8 cellular contexts compared by ENCODE assay signal in the genomic region with DNA sequence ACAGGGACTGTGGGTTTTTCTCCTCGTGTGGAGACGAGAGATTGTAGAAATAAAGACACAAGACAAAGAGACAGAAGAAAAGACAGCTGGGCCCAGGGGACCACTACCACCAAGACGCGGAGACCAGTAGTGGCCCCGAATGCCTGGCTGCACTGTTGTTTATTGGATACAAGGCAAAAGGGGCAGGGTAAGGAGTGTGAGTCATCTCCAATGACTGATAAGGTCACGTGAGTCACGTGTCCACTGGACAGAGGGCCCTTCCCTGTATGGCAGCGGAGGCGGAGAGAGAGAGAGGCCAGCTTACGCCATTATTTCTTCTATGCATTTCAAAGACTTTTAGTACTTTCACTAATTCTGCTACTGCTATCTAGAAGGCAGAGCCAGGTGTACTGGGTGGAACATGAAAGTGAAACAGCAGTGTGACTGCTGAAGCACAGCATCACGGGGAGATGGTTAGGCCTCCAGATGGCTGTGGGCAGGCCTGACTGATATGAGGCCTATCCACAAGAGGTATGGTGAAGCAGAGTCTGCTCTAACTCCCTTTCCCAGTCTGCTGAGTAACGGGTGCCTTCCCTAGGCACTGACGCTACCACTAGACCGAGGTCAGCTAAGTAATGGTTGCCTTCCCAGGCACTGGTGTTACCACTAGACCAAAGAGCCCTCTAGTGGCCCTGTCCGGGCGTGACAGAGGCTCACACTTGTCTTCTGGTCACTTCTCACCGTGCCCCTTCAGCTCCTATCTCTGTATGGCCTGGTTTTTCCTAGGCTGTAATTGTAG. TPM values are rescaled to one million over a fixed set of nuclear protein-coding genes. Genes with fewer than 3 reads are reported as not detected.
DNase-seq lines count a peak whose midpoint lies in the region; ATAC-seq, FAIRE-seq and TF ChIP-seq lines count a peak whose summit lies in the region.
"Not testable (repeated sequence)": the region's sequence is repeated elsewhere in the genome, so short reads cannot be mapped to it uniquely, and the experiment has no call there.

No MANE protein-coding gene starts in this region.

- CTCF ChIA-PET in activated B cell treated with CpG ODN at 0.5 μM for 24 hours (lab: Charles Lee), result interaction anchor here (0.6 to 5.3 kb wide), 8 partner anchors 12 to 173 kb away, joined by 3 to 48 read pairs (median 4); no protein-coding TSS in a partner anchor
- CTCF ChIA-PET in MCF 10A (lab: Yijun Ruan, JAX), result interaction anchor here (0.6 to 5.3 kb wide), 10 partner anchors 10 to 478 kb away, joined by 3 to 30 read pairs (median 4); no protein-coding TSS in a partner anchor

- TF ChIP-seq CTCF in CD14-positive monocyte (IDR thresholded peaks at IDR 0.05) (peak; percentile 61), MCF 10A (IDR thresholded peaks at IDR 0.05; ENCODE audit: unreplicated experiment) (peak; percentile 55), kidney (IDR thresholded peaks at IDR 0.05; ENCODE audit: borderline replicate concordance, extremely low read depth, insufficient read depth) (peak; percentile 38)
- not testable (repeated sequence) for TF ChIP-seq CTCF in activated B cell treated with CpG ODN at 0.5 μM for 24 hours (IDR thresholded peaks at IDR 0.05)

- not testable (repeated sequence) for H3K4me3 ChIP-seq in kidney (ENCODE audit: low read length in 2 of 2)

- not testable (repeated sequence) for H3K4me1 ChIP-seq in kidney (ENCODE audit: control insufficient read depth in 1 of 2, insufficient read depth in 1 of 2, low read depth in 1 of 2, low read length in 2 of 2)

- not testable (repeated sequence) for H3K9me3 ChIP-seq in kidney (ENCODE audit: control insufficient read depth in 1 of 2, low read length in 2 of 2)

- H3K4me1 Mint-ChIP-seq in CD14-positive monocyte (peaks cover 56% of the 10 kb centered on the region), activated B cell treated with CpG ODN at 0.5 μM for 24 hours (peaks cover 72% of the 10 kb centered on the region), MCF 10A (ENCODE audit: insufficient read depth, unreplicated experiment) (peaks cover 18% of the 10 kb centered on the region)

- not testable (repeated sequence) for BruUV-seq in MCF 10A (replicated peaks; lab: Mats Ljungman, UMichigan)

- H3K36me3 Mint-ChIP-seq in CD14-positive monocyte, result peaks cover 68 to 89% of the 10 kb centered on the region in 2 donors
- peaks cover 67% of the 10 kb centered on the region for H3K36me3 Mint-ChIP-seq in activated B cell treated with CpG ODN at 0.5 μM for 24 hours (ENCODE audit: low read depth)
- H3K36me3 Mint-ChIP-seq in MCF 10A (ENCODE audit: insufficient read depth, unreplicated experiment), result not testable (repeated sequence)

- not testable (repeated sequence) for H3K9ac ChIP-seq in kidney (ENCODE audit: low read length in 2 of 2)

- DNase-seq in CD14-positive monocyte (ENCODE audit: low spot score) (peak; percentile 65), GM19239 (ENCODE audit: insufficient read length, low spot score) (peak; percentile 45), NCI-H226 (peak; percentile 79), activated B cell treated with CpG ODN at 0.5 μM for 24 hours (peak; percentile 62), MCF 10A (ENCODE audit: unreplicated experiment) (peak; percentile 66), kidney (peak; percentile 81)
- DNase-seq in stimulated activated CD4-positive, alpha-beta T cell treated with anti-CD3 and anti-CD28 coated beads, Interleukin-15, amount 100 ng/mL, for 24 hours, result peak; percentile 89

- intact Hi-C loops in CD14-positive monocyte (cut with micrococcal nuclease) (loop anchor here in 1 of 2 donors (10.0 kb wide), 1 partner anchor 326 kb away; the partner anchor contains the start of gene RPS6KA2), activated B cell treated with CpG ODN at 0.5 μM for 24 hours (cut with micrococcal nuclease) (loop anchor here (1.0 to 5.0 kb wide), 19 partner anchors 8 to 608 kb away; partner anchors contain the start of genes CEP43, RPS6KA2 and SFT2D1), MCF 10A (cut with micrococcal nuclease) (loop anchor here (1.0 kb wide), 1 partner anchor 165 kb away; no protein-coding TSS in a partner anchor)
- intact Hi-C loops in kidney (cut with DNase I), result not testable (repeated sequence)

- POLR2A ChIA-PET in activated B cell treated with CpG ODN at 0.5 μM for 24 hours (lab: Charles Lee), result interaction anchor here (0.6 to 3.7 kb wide), 14 partner anchors 9 to 324 kb away, joined by 3 to 29 read pairs (median 5); partner anchors contain the start of genes CCR6, CEP43 and RPS6KA2
- POLR2A ChIA-PET in MCF 10A (lab: Yijun Ruan, JAX), result not testable (repeated sequence)

- H3K27ac ChIP-seq in kidney (ENCODE audit: low read depth in 2 of 2, low read length in 2 of 2), result not testable (repeated sequence)

- H3K36me3 ChIP-seq in kidney (ENCODE audit: control insufficient read depth in 1 of 2, insufficient read depth in 2 of 2, low read length in 2 of 2), result not testable (repeated sequence)

- H3K9me3 Mint-ChIP-seq in CD14-positive monocyte; activated B cell treated with CpG ODN at 0.5 μM for 24 hours; MCF 10A (ENCODE audit: unreplicated experiment): not testable (repeated sequence)

- ATAC-seq in HG03135 (IDR thresholded peaks at IDR 0.05; ENCODE audit: unreplicated experiment) (peak; percentile 89), activated B cell treated with CpG ODN at 0.5 μM for 24 hours (ENCODE audit: low read depth) (peak; percentile 85)

- peak overlapping the region; percentile 88 to 95 (median 91) for H3K27ac Mint-ChIP-seq in CD14-positive monocyte
- peak overlapping the region; percentile 95 for H3K27ac Mint-ChIP-seq in activated B cell treated with CpG ODN at 0.5 μM for 24 hours
- H3K27ac Mint-ChIP-seq in MCF 10A (ENCODE audit: low read depth, unreplicated experiment), result not testable (repeated sequence)

- peak; percentile 99 for FAIRE-seq in GM19239 (lab: Jason Lieb, UNC)
- not testable (repeated sequence) for FAIRE-seq in kidney (lab: Jason Lieb, UNC)

- H3K27me3 Mint-ChIP-seq in CD14-positive monocyte (ENCODE audit: low read depth in 3 of 3); activated B cell treated with CpG ODN at 0.5 μM for 24 hours; MCF 10A (ENCODE audit: insufficient read depth, unreplicated experiment): not testable (repeated sequence)

- peak overlapping the region; percentile 49 to 57 for H3K4me3 Mint-ChIP-seq in CD14-positive monocyte
- H3K4me3 Mint-ChIP-seq in activated B cell treated with CpG ODN at 0.5 μM for 24 hours, result peak overlapping the region; percentile 84
- H3K4me3 Mint-ChIP-seq in MCF 10A (ENCODE audit: unreplicated experiment), result not testable (repeated sequence)

RNA-seq across cellular contexts. Expression of gene RNASET2, which starts 5.3 kb away (rescaled TPM):
- polyA plus RNA-seq in CD14-positive monocyte, result 100 to 1,000 TPM; 493 to 562 TPM
- 118 and 135 TPM in 2 replicates for total RNA-seq in activated B cell treated with CpG ODN at 0.5 μM for 24 hours
- 8.0 and 10.3 TPM in 2 replicates for total RNA-seq in MCF 10A (2022)
- total RNA-seq in kidney, result 69.0 TPM
- polyA plus RNA-seq in kidney (ENCODE audit: insufficient read depth, low read depth, low replicate concordance), result 50.7 TPM

RNA-seq across cellular contexts. Expression of gene CEP43, which starts 48.1 kb away (rescaled TPM):
- polyA plus RNA-seq in CD14-positive monocyte (1 to 10 TPM; 3.8 to 7.1 TPM), kidney (ENCODE audit: insufficient read depth, low read depth, low replicate concordance) (17.8 TPM)
- total RNA-seq in activated B cell treated with CpG ODN at 0.5 μM for 24 hours (26.8 and 31.0 TPM in 2 replicates), MCF 10A (2022) (23.8 and 31.0 TPM in 2 replicates), kidney (17.9 TPM)
